Comparison of ENCODE assay signal across 14 cellular contexts in the genomic region with DNA sequence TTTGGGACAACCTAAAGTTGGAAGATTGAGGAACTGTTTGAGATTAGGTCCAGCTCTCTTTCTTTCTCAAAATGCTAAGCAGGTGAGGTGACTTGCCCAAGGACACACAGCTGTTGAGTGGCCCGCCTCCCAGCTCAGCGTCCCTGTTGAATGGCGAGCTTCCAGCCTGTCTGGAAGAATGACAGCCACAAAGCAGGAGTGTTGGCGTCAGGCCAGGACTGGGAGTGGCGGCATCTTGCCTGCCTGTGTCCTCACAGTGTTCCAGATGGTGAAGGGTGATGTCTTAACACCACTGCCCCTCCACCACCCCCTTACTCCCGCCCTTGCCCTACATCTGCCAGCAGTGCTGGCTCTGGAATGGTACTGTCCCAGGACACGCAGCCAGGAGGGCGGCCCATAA. TPM values are rescaled to one million over a fixed set of nuclear protein-coding genes. Genes with fewer than 3 reads are reported as not detected.
DNase-seq lines count a peak whose midpoint lies in the region; ATAC-seq and TF ChIP-seq lines count a peak whose summit lies in the region.
"Had no signal": no experiment of that assay in that cellular context is flagged by ENCODE, and none has a peak within 500 bp of the region (broad histone marks: within the 10 kb centered on the region; RNA-seq: fewer than 3 reads in every experiment).

No MANE protein-coding gene starts in this region.

- H3K36me3 ChIP-seq in aorta (ENCODE audit: control insufficient read depth in 1 of 2, insufficient read depth in 2 of 2, low read length in 1 of 2) (peaks cover 0 to 7% of the 10 kb centered on the region in 2 donors), brain microvascular endothelial cell (replicated peaks) (no peaks in the 10 kb centered on the region)
- H3K36me3 ChIP-seq: BLaER1, SJSA1 had no signal

- H3K27me3 ChIP-seq in aorta (ENCODE audit: control insufficient read depth in 1 of 2, insufficient read depth in 2 of 2, low read length in 1 of 2) (no peaks in the 10 kb centered on the region), brain microvascular endothelial cell (replicated peaks) (no peaks in the 10 kb centered on the region)
- H3K27me3 ChIP-seq: BLaER1, SJSA1 had no signal

- peak; percentile 73 for ATAC-seq in Right ventricle myocardium inferior
- ATAC-seq in aorta (ENCODE audit: low FRiP score): no peak
- ATAC-seq: activated naive CD8-positive, alpha-beta T cell treated with anti-CD3 and anti-CD28 coated beads, Interleukin-2, amount 50 U/mL, for 24 hours; GM12878 had no signal

- H3K4me3 ChIP-seq in aorta (ENCODE audit: low read length in 2 of 2) (no peak overlapping the region), brain microvascular endothelial cell (ENCODE audit: low read depth, low read length) (no peak overlapping the region)
- H3K4me3 ChIP-seq: BLaER1, GM12878, SJSA1 had no signal

- 35 to 36% methylated on average over 8 of the region's 8 CpGs for WGBS in aorta, 2 donors

- DNase-seq in Right ventricle myocardium inferior (ENCODE audit: missing footprints) (peak; percentile 84), cardiac septum (ENCODE audit: low spot score) (no peak), SHP77 treated with DMSO at 0.1 percent for 48 hours (lab: John Stamatoyannopoulos, UW) (peak; percentile 29), islet precursor cell (peak; percentile 56), aorta (peak; percentile 67 to 89), brain microvascular endothelial cell (no peak), GM20000 (ENCODE audit: low spot score) (no peak)
- no peak for DNase-seq in stimulated activated CD8-positive, alpha-beta memory T cell treated with anti-CD3 and anti-CD28 coated beads, Interleukin-4, amount 100 ng/mL, for 48 hours
- DNase-seq: activated CD4-positive, alpha-beta T cell treated with anti-CD3 and anti-CD28 coated beads, Interleukin-2, amount 50 U/mL, for 48 hours; activated naive CD8-positive, alpha-beta T cell treated with anti-CD3 and anti-CD28 coated beads, Interleukin-2, amount 50 U/mL, for 24 hours; immature natural killer cell had no signal

- in situ Hi-C loops in brain microvascular endothelial cell (cut with HindIII; ENCODE audit: low pct_ligation_motif_present, low sequenced_read_pairs): no loop called here

- intact Hi-C loops in Right ventricle myocardium inferior (cut with DNase I) (loop anchor here (5.0 kb wide), 1 partner anchor 174 kb away; no protein-coding TSS in a partner anchor), cardiac septum (cut with DNase I) (no loop called here), aorta (cut with DNase I) (loop anchor here in 1 of 2 donors (10.0 kb wide), 1 partner anchor 171 kb away; no protein-coding TSS in a partner anchor)

- H3K9me3 ChIP-seq in aorta (ENCODE audit: control insufficient read depth, low read length): no peaks in the 10 kb centered on the region
- H3K9me3 ChIP-seq: BLaER1, SJSA1 had no signal

- H3K27ac ChIP-seq in aorta (ENCODE audit: low read depth in 1 of 2, low read length in 2 of 2) (no peak overlapping the region), brain microvascular endothelial cell (no peak overlapping the region)
- H3K27ac ChIP-seq: BLaER1, SJSA1 had no signal

- H3K4me1 ChIP-seq in aorta (ENCODE audit: control insufficient read depth in 1 of 2, insufficient read depth in 2 of 2, low read length in 2 of 2): no peaks in the 10 kb centered on the region

- no peak for TF ChIP-seq CTCF in brain microvascular endothelial cell (IDR thresholded peaks at IDR 0.05; ENCODE audit: low read depth, low read length, missing control alignments)
- no peak for TF ChIP-seq CTCF in GM20000 (IDR thresholded peaks at IDR 0.05; ENCODE audit: extremely low read depth, missing control alignments)

RNA-seq across cellular contexts. Expression of a gene that starts 4.4 kb away (rescaled TPM):
- total RNA-seq in Right ventricle myocardium inferior (not detected), cardiac septum (not detected), aorta (under 1 TPM; 0.29 to 0.33 TPM)
- polyA plus RNA-seq in aorta: under 1 TPM in 1 of 2 donors, not detected in 1; 0.13 TPM
- total RNA-seq: SJSA1 had no signal
- polyA plus RNA-seq: immature natural killer cell had no signal

RNA-seq across cellular contexts. Expression of a gene that starts 18.6 kb away (rescaled TPM):
- total RNA-seq in Right ventricle myocardium inferior (not detected), cardiac septum (not detected), aorta (under 1 TPM in 1 of 2 donors, not detected in 1; 0.18 TPM)
- polyA plus RNA-seq in aorta: not detected
- total RNA-seq: GM12878, SJSA1 had no signal
- polyA plus RNA-seq: GM12878, immature natural killer cell had no signal

RNA-seq across cellular contexts. Expression of a gene that starts 28.1 kb away (rescaled TPM):
- 22.4 TPM for total RNA-seq in Right ventricle myocardium inferior
- 28.9 TPM for total RNA-seq in cardiac septum
- 10 to 100 TPM; 37.6 to 41.4 TPM for total RNA-seq in aorta
- polyA plus RNA-seq in aorta: 10 to 100 TPM; 27.8 to 32.2 TPM

RNA-seq across cellular contexts. Expression of a gene that starts 28.5 kb away (rescaled TPM):
- total RNA-seq in Right ventricle myocardium inferior (73.9 TPM), cardiac septum (72.4 TPM), aorta (100 to 1,000 TPM; 134 to 183 TPM)
- 100 to 1,000 TPM in 1 of 2 donors, 10 to 100 TPM in 1; 34.1 to 147 TPM for polyA plus RNA-seq in aorta

Comparison
In these comparisons a context has a peak if more than half of its experiments do, and no peak if none do; other contexts are left out.
1. DNase-seq: peak in Right ventricle myocardium inferior (single experiment), SHP77 treated with DMSO at 0.1 percent for 48 hours (single experiment), islet precursor cell (single experiment) and aorta (2 of 2); none in cardiac septum (single experiment), brain microvascular endothelial cell (single experiment), GM20000 (single experiment) and stimulated activated CD8-positive, alpha-beta memory T cell treated with anti-CD3 and anti-CD28 coated beads, Interleukin-4, amount 100 ng/mL, for 48 hours (single experiment).